ENCODE assay signal across 1 cellular context in genomic region chr6:3455121-3455489, GRCh38.
TF ChIP-seq lines count a peak whose summit lies in the region.

No MANE protein-coding gene starts in this region.

TF ChIP-seq in K562, 482 proteins besides CTCF, POLR2A, EP300 and RAD21 (continued from another document):
- TF ChIP-seq ZBTB9 (CRISPR knock-in tag; IDR thresholded peaks at IDR 0.05) = no peak
- no peak for TF ChIP-seq BDP1 (IDR thresholded peaks at IDR 0.05; ENCODE audit: insufficient read depth, insufficient read length)
- TF ChIP-seq CBX3 (IDR thresholded peaks at IDR 0.05; ENCODE audit: borderline replicate concordance in 1 of 2, low read length in 2 of 2) = no peak
- peak; percentile 39 for TF ChIP-seq HMBOX1 (IDR thresholded peaks at IDR 0.05)
- TF ChIP-seq ARNT (IDR thresholded peaks at IDR 0.05) = no peak
- TF ChIP-seq ZNF583 (CRISPR knock-in tag; IDR thresholded peaks at IDR 0.05) = no peak
- TF ChIP-seq MAFF (IDR thresholded peaks at IDR 0.05; ENCODE audit: low read length) = no peak
- TF ChIP-seq RBM15 (IDR thresholded peaks at IDR 0.05; ENCODE audit: insufficient read depth, low read length) = no peak
- no peak for TF ChIP-seq XRCC3 (IDR thresholded peaks at IDR 0.05)
- no peak for TF ChIP-seq NFIC (IDR thresholded peaks at IDR 0.05)
- no peak for TF ChIP-seq SRSF7 (optimal IDR thresholded peaks at IDR 0.05; ENCODE audit: low read depth, low read length)
- TF ChIP-seq YY1 (IDR thresholded peaks at IDR 0.05; ENCODE audit: borderline replicate concordance in 1 of 3, control insufficient read depth in 1 of 3, extremely low read depth in 1 of 3, insufficient read depth in 3 of 3, insufficient read length in 1 of 3, insufficient replicate concordance in 2 of 3, low read depth in 1 of 3, low read length in 2 of 3) = no peak
- no peak for TF ChIP-seq ZNF668 (CRISPR knock-in tag; IDR thresholded peaks at IDR 0.05)
- TF ChIP-seq FIP1L1 (IDR thresholded peaks at IDR 0.05; ENCODE audit: low read depth, low read length, poor library complexity, severe bottlenecking) = no peak
- no peak for TF ChIP-seq SAFB2 (IDR thresholded peaks at IDR 0.05; ENCODE audit: borderline replicate concordance, low read depth, low read length, severe bottlenecking)
- TF ChIP-seq PPARD (CRISPR knock-in tag; IDR thresholded peaks at IDR 0.05) = no peak
- no peak for TF ChIP-seq TAF9B (IDR thresholded peaks at IDR 0.05; ENCODE audit: partially characterized antibody)
